Comparison of ENCODE assay signal across 9 cellular contexts in the genomic region with DNA sequence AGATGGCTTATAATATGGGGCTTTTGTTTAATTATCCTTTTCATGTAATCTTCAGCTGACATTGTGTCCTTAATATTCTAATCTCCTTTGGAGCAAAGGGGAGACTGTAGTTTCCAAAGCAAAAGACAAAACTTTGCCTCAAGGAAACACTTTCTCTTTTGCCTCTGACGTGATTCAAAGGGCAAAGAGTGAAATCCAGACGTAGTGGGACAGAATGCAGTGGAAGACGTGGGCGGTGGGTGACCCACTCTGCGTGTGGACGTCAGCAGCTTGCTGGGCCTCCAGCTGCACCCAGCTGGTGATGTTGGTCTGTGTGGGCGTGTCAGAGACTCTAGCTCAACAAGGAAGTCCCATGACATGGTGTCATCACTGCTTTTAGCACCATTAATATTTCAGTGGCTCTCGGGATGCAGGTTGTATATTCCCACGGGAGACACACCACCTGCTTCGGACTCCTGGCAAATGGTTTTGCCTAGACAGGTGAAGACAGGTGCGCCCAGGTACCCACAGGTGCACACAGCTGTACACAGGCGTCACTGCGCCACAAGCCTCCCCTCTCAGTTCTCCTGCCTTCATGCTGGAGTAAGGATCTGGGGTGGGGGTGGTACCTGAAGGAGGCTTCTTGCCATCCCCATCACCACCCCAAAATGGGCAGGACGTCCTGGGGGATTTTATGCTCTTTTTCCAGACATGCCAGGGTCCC.
DNase-seq lines count a peak whose midpoint lies in the region; ATAC-seq and TF ChIP-seq lines count a peak whose summit lies in the region.
"Had no signal": no experiment of that assay in that cellular context is flagged by ENCODE, and none has a peak within 500 bp of the region (broad histone marks: within the 10 kb centered on the region; RNA-seq: fewer than 3 reads in every experiment).

No MANE protein-coding gene starts in this region.

- H3K27me3 Mint-ChIP-seq in activated CD4-positive, alpha-beta memory T cell treated with anti-CD3 and anti-CD28 coated beads for 36 hours = peaks cover 4% of the 10 kb centered on the region
- no peaks in the 10 kb centered on the region for H3K27me3 Mint-ChIP-seq in activated CD4-positive, alpha-beta memory T cell treated with anti-CD3 and anti-CD28 coated beads, Interleukin-2, amount 10 ng/mL, durations not matched to agents 7 days and 5 days

- no TSS peak for BruUV-seq in OCI-LY7 (replicated peaks; lab: Mats Ljungman, UMichigan)

- H3K9me3 ChIP-seq in hepatocyte (ENCODE audit: low read depth) (no peaks in the 10 kb centered on the region), testis (no peaks in the 10 kb centered on the region), OCI-LY7 (ENCODE audit: low read length) (no peaks in the 10 kb centered on the region)

- POLR2A ChIA-PET in activated CD4-positive, alpha-beta memory T cell treated with anti-CD3 and anti-CD28 coated beads for 36 hours (lab: Charles Lee) = no interaction called here
- POLR2A ChIA-PET in activated CD4-positive, alpha-beta memory T cell treated with anti-CD3 and anti-CD28 coated beads, Interleukin-2, amount 10 ng/mL, durations not matched to agents 7 days and 5 days (lab: Charles Lee) = no interaction called here
- POLR2A ChIA-PET in OCI-LY7 (lab: Charles Lee) = interaction anchor here (0.5 kb wide), 1 partner anchor 1087 kb away, joined by 3 read pairs; no protein-coding TSS in a partner anchor

- H3K36me3 Mint-ChIP-seq in activated CD4-positive, alpha-beta memory T cell treated with anti-CD3 and anti-CD28 coated beads for 36 hours = no peaks in the 10 kb centered on the region
- no peaks in the 10 kb centered on the region for H3K36me3 Mint-ChIP-seq in activated CD4-positive, alpha-beta memory T cell treated with anti-CD3 and anti-CD28 coated beads, Interleukin-2, amount 10 ng/mL, durations not matched to agents 7 days and 5 days (ENCODE audit: low read depth)

- H3K79me2 ChIP-seq in hepatocyte = no peaks in the 10 kb centered on the region
- no peaks in the 10 kb centered on the region for H3K79me2 ChIP-seq in OCI-LY7 (ENCODE audit: insufficient read depth, low read depth, low read length)

- H3K36me3 ChIP-seq in hepatocyte (replicated peaks; ENCODE audit: insufficient read depth, low read depth) (no peaks in the 10 kb centered on the region), testis (ENCODE audit: low read depth, missing control alignments) (no peaks in the 10 kb centered on the region), OCI-LY7 (ENCODE audit: insufficient read depth, low read length) (no peaks in the 10 kb centered on the region)

- H2AFZ ChIP-seq in hepatocyte (no peak overlapping the region), OCI-LY7 (ENCODE audit: low read length) (no peak overlapping the region)

- CTCF ChIA-PET in activated CD4-positive, alpha-beta memory T cell treated with anti-CD3 and anti-CD28 coated beads for 36 hours (lab: Charles Lee) = interaction anchor here (0.6 kb wide), 1 partner anchor 436 kb away, joined by 3 read pairs; no protein-coding TSS in a partner anchor
- CTCF ChIA-PET in activated CD4-positive, alpha-beta memory T cell treated with anti-CD3 and anti-CD28 coated beads, Interleukin-2, amount 10 ng/mL, durations not matched to agents 7 days and 5 days (lab: Charles Lee) = no interaction called here
- CTCF ChIA-PET in OCI-LY7 (lab: Charles Lee; ENCODE audit: unreplicated experiment) = no interaction called here

- no peak overlapping the region for H3K4me3 ChIP-seq in hepatocyte
- no peak overlapping the region for H3K4me3 ChIP-seq in testis
- H3K4me3 ChIP-seq in OCI-LY7 (ENCODE audit: low read depth, low read length, poor library complexity, severe bottlenecking) = no peak overlapping the region

- no peaks in the 10 kb centered on the region for H3K9me3 Mint-ChIP-seq in activated CD4-positive, alpha-beta memory T cell treated with anti-CD3 and anti-CD28 coated beads for 36 hours
- no peaks in the 10 kb centered on the region for H3K9me3 Mint-ChIP-seq in activated CD4-positive, alpha-beta memory T cell treated with anti-CD3 and anti-CD28 coated beads, Interleukin-2, amount 10 ng/mL, durations not matched to agents 7 days and 5 days

- peaks cover 11% of the 10 kb centered on the region for H3K4me1 ChIP-seq in hepatocyte (ENCODE audit: insufficient read depth)
- H3K4me1 ChIP-seq in testis = peaks cover 25% of the 10 kb centered on the region
- no peaks in the 10 kb centered on the region for H3K4me1 ChIP-seq in OCI-LY7 (ENCODE audit: insufficient read depth, low read length, poor library complexity, severe bottlenecking)

- TF ChIP-seq POLR2A in testis (IDR thresholded peaks at IDR 0.05) = no peak

- no peak overlapping the region for H3K27ac Mint-ChIP-seq in activated CD4-positive, alpha-beta memory T cell treated with anti-CD3 and anti-CD28 coated beads for 36 hours
- no peak overlapping the region for H3K27ac Mint-ChIP-seq in activated CD4-positive, alpha-beta memory T cell treated with anti-CD3 and anti-CD28 coated beads, Interleukin-2, amount 10 ng/mL, durations not matched to agents 7 days and 5 days

- no peaks in the 10 kb centered on the region for H3K4me1 Mint-ChIP-seq in activated CD4-positive, alpha-beta memory T cell treated with anti-CD3 and anti-CD28 coated beads for 36 hours (ENCODE audit: low read depth)
- no peaks in the 10 kb centered on the region for H3K4me1 Mint-ChIP-seq in activated CD4-positive, alpha-beta memory T cell treated with anti-CD3 and anti-CD28 coated beads, Interleukin-2, amount 10 ng/mL, durations not matched to agents 7 days and 5 days

- intact Hi-C loops in activated CD4-positive, alpha-beta memory T cell treated with anti-CD3 and anti-CD28 coated beads for 36 hours (cut with micrococcal nuclease) = no loop called here
- intact Hi-C loops in testis (cut with DNase I; ENCODE audit: low total_unique reads) = no loop called here
- intact Hi-C loops in OCI-LY7 (cut with micrococcal nuclease; ENCODE audit: unreplicated experiment) = no loop called here

- no peaks in the 10 kb centered on the region for H4K20me1 ChIP-seq in hepatocyte (ENCODE audit: insufficient read depth, poor library complexity, severe bottlenecking)
- no peaks in the 10 kb centered on the region for H4K20me1 ChIP-seq in OCI-LY7 (ENCODE audit: insufficient read depth, low read length)

- H3K27me3 ChIP-seq in hepatocyte (peaks cover 2% of the 10 kb centered on the region), testis (no peaks in the 10 kb centered on the region)

- no peak overlapping the region for H3K4me3 Mint-ChIP-seq in activated CD4-positive, alpha-beta memory T cell treated with anti-CD3 and anti-CD28 coated beads for 36 hours
- no peak overlapping the region for H3K4me3 Mint-ChIP-seq in activated CD4-positive, alpha-beta memory T cell treated with anti-CD3 and anti-CD28 coated beads, Interleukin-2, amount 10 ng/mL, durations not matched to agents 7 days and 5 days

- H3K27ac ChIP-seq in hepatocyte (peak overlapping the region; percentile 14), testis (peak overlapping the region in 1 of 2 donors; percentile 55), OCI-LY7 (ENCODE audit: low read depth, low read length, poor library complexity, severe bottlenecking) (no peak overlapping the region)

- 73% methylated on average over 14 of the region's 14 CpGs for WGBS in hepatocyte (ENCODE audit: low lambda C conversion rate, missing lambda C conversion rate)
- 46 to 60% methylated on average over 14 of the region's 14 CpGs for WGBS in testis, 2 donors

- TF ChIP-seq CTCF in hepatocyte (IDR thresholded peaks at IDR 0.05; ENCODE audit: poor library complexity) = no peak
- TF ChIP-seq CTCF in testis (IDR thresholded peaks at IDR 0.05) = no peak
- TF ChIP-seq CTCF in OCI-LY7 (conservative IDR thresholded peaks at IDR 0.05; ENCODE audit: low read length) = no peak

- H3K4me2 ChIP-seq in hepatocyte (no peak overlapping the region), OCI-LY7 (ENCODE audit: low read length) (no peak overlapping the region)

- H3K9me2 ChIP-seq in hepatocyte (replicated peaks; ENCODE audit: insufficient read depth) = no peaks in the 10 kb centered on the region
- no peaks in the 10 kb centered on the region for H3K9me2 ChIP-seq in OCI-LY7 (ENCODE audit: insufficient read depth, low read length)

- ATAC-seq in GM19397 (IDR thresholded peaks at IDR 0.05; ENCODE audit: unreplicated experiment) = no peak

- DNase-seq in activated CD4-positive, alpha-beta memory T cell treated with anti-CD3 and anti-CD28 coated beads for 36 hours = peak; percentile 50
- no peak for DNase-seq in activated CD4-positive, alpha-beta memory T cell treated with anti-CD3 and anti-CD28 coated beads, Interleukin-2, amount 10 ng/mL, durations not matched to agents 7 days and 5 days
- DNase-seq in amniotic epithelial cell (ENCODE audit: low read depth) = peak; percentile 41
- peak; percentile 80 for DNase-seq in hepatocyte (ENCODE audit: low spot score)
- peak; percentile 86 for DNase-seq in testis
- DNase-seq in NCI-H2107 (lab: John Stamatoyannopoulos, UW) = no peak
- no peak for DNase-seq in OCI-LY7 (ENCODE audit: low spot score)
- DNase-seq: activated CD4-positive, CD25-positive, alpha-beta regulatory T cell had no signal

Comparison
In these comparisons a context has a peak if more than half of its experiments do, and no peak if none do; other contexts are left out.
1. DNase-seq: peak in activated CD4-positive, alpha-beta memory T cell treated with anti-CD3 and anti-CD28 coated beads for 36 hours (single experiment), amniotic epithelial cell (single experiment), hepatocyte (single experiment) and testis (single experiment); none in activated CD4-positive, alpha-beta memory T cell treated with anti-CD3 and anti-CD28 coated beads, Interleukin-2, amount 10 ng/mL, durations not matched to agents 7 days and 5 days (single experiment), NCI-H2107 (single experiment) and OCI-LY7 (single experiment).